In genomic region chr16:70454221-70455034, GRCh38 we compare ENCODE assay signal across 8 cellular contexts. TPM values are rescaled to one million over a fixed set of nuclear protein-coding genes. Genes with fewer than 3 reads are reported as not detected.
A peak's percentile ranks its signal among the peaks of the same experiment; 100 is the strongest.
DNase-seq lines count a peak whose midpoint lies in the region; ATAC-seq, FAIRE-seq and TF ChIP-seq lines count a peak whose summit lies in the region.

Gene FCSK (plus strand): TSS chr16:70454595. CDS start chr16:70463191, 8,596 bp downstream.

- no peaks in the 10 kb centered on the region for H3K36me3 ChIP-seq in duodenal mucosa (ENCODE audit: control insufficient read depth in 1 of 2, insufficient read depth in 2 of 2, low read length in 2 of 2)
- no peaks in the 10 kb centered on the region for H3K36me3 ChIP-seq in lower lobe of right lung

- FAIRE-seq in GM18507 (lab: Jason Lieb, UNC) = peak; percentile 74

- intact Hi-C loops in lower lobe of right lung (cut with DNase I) = no loop called here

- peak within 1 kb of the TSS; percentile 76 to 78 for H3K9ac ChIP-seq in duodenal mucosa (ENCODE audit: low read depth in 1 of 2, low read length in 2 of 2)

- no peak for TF ChIP-seq CTCF in lower lobe of right lung (IDR thresholded peaks at IDR 0.05)

- H3K4me1 ChIP-seq in duodenal mucosa (ENCODE audit: control insufficient read depth in 1 of 2, insufficient read depth in 2 of 2, low read length in 2 of 2) = peaks cover 4 to 13% of the 10 kb centered on the region in 2 donors
- peaks cover 13% of the 10 kb centered on the region for H3K4me1 ChIP-seq in lower lobe of right lung

- peak; percentile 84 for DNase-seq in 8988T
- DNase-seq in GM18507 (ENCODE audit: extremely low spot score, insufficient read length, low read depth) = peak; percentile 71
- DNase-seq in NCI-H345 (lab: John Stamatoyannopoulos, UW) = peak; percentile 57
- peak; percentile 48 to 50 for DNase-seq in activated CD4-positive, alpha-beta T cell treated with anti-CD3 and anti-CD28 coated beads, Interleukin-2, amount 50 U/mL, for 4 hours
- peak; percentile 81 for DNase-seq in lower lobe of right lung
- DNase-seq in stimulated activated CD4-positive, alpha-beta T cell treated with anti-CD3 and anti-CD28 coated beads, TNF-alpha, amount 100 ng/mL, for 24 hours (ENCODE audit: low read depth in 3 of 3) = peak in 2 of 3 experiments; percentile 39 to 56

- H3K27me3 ChIP-seq in duodenal mucosa (ENCODE audit: control insufficient read depth in 1 of 2, insufficient read depth in 2 of 2, low read length in 2 of 2) = no peaks in the 10 kb centered on the region
- peaks cover 3% of the 10 kb centered on the region for H3K27me3 ChIP-seq in lower lobe of right lung (ENCODE audit: low read depth)

- ATAC-seq in HG02981 (IDR thresholded peaks at IDR 0.05; ENCODE audit: unreplicated experiment) = peak; percentile 86
- ATAC-seq in lower lobe of right lung = peak; percentile 93 to 97

- peak within 1 kb of the TSS; percentile 90 for H3K27ac ChIP-seq in duodenal mucosa (ENCODE audit: low read depth, low read length)
- peak within 1 kb of the TSS; percentile 97 for H3K27ac ChIP-seq in lower lobe of right lung

- H3K4me3 ChIP-seq in duodenal mucosa (ENCODE audit: low read depth in 1 of 2, low read length in 2 of 2) (peak within 1 kb of the TSS; percentile 82 to 85), lower lobe of right lung (peak within 1 kb of the TSS; percentile 92)

- H3K9me3 ChIP-seq in duodenal mucosa (ENCODE audit: control insufficient read depth in 1 of 2, low read length in 2 of 2) = no peaks in the 10 kb centered on the region
- H3K9me3 ChIP-seq in lower lobe of right lung = no peaks in the 10 kb centered on the region

RNA-seq across cellular contexts. Expression of gene FCSK, which starts in this region (rescaled TPM):
- 23.8 TPM for total RNA-seq in lower lobe of right lung

Comparison
In these comparisons a context has a peak if more than half of its experiments do, and no peak if none do; other contexts are left out.
1. Peak in every context shown above with its lines: DNase-seq, ATAC-seq, H3K4me3 ChIP-seq and H3K27ac ChIP-seq.